1 cellular context compared by ENCODE assay signal in genomic region chrX:17413228-17413627, GRCh38.
A peak's percentile ranks its signal among the peaks of the same experiment; 100 is the strongest.
TF ChIP-seq lines count a peak whose summit lies in the region.

No MANE protein-coding gene starts in this region.

TF ChIP-seq in HEK293, 187 proteins besides CTCF, POLR2A, EP300 and RAD21 (continued from another document and continues in another):
- TF ChIP-seq PRDM2 (tag by site-specific recombination; IDR thresholded peaks at IDR 0.05; ENCODE audit: borderline replicate concordance) (no peak), ZNF184 (tag by site-specific recombination; IDR thresholded peaks at IDR 0.05) (0 out of 2 replicates have a peak, but pooled peaks have one; percentile 13), SP3 (tag by site-specific recombination; IDR thresholded peaks at IDR 0.05) (no peak), ZNF621 (tag by site-specific recombination; IDR thresholded peaks at IDR 0.05) (no peak), ZNF660 (tag by site-specific recombination; IDR thresholded peaks at IDR 0.05) (no peak), PRDM6 (tag by site-specific recombination; IDR thresholded peaks at IDR 0.05) (peak; percentile 90), ZNF510 (tag by site-specific recombination; IDR thresholded peaks at IDR 0.05; ENCODE audit: insufficient replicate concordance) (no peak), ZNF629 (tag by site-specific recombination; IDR thresholded peaks at IDR 0.05) (peak; percentile 95), ZNF132 (tag by site-specific recombination; IDR thresholded peaks at IDR 0.05; ENCODE audit: borderline replicate concordance) (no peak), ZNF416 (tag by site-specific recombination; IDR thresholded peaks at IDR 0.05) (no peak), ZNF239 (tag by site-specific recombination; IDR thresholded peaks at IDR 0.05) (no peak), ZNF514 (tag by site-specific recombination; IDR thresholded peaks at IDR 0.05) (no peak), ZNF600 (tag by site-specific recombination; IDR thresholded peaks at IDR 0.05) (no peak), ZBTB21 (tag by site-specific recombination; IDR thresholded peaks at IDR 0.05) (peak; percentile 86), ZBTB7A (tag by site-specific recombination; IDR thresholded peaks at IDR 0.05; ENCODE audit: low read depth) (0 out of 2 replicates have a peak, but pooled peaks have one; percentile 45), ZNF560 (tag by site-specific recombination; IDR thresholded peaks at IDR 0.05; ENCODE audit: borderline replicate concordance) (no peak), ZSCAN16 (tag by site-specific recombination; IDR thresholded peaks at IDR 0.05) (no peak), ZBTB10 (tag by site-specific recombination; IDR thresholded peaks at IDR 0.05) (no peak), ZNF501 (tag by site-specific recombination; IDR thresholded peaks at IDR 0.05) (no peak), ZNF404 (tag by site-specific recombination; IDR thresholded peaks at IDR 0.05) (no peak), ZFP3 (tag by site-specific recombination; IDR thresholded peaks at IDR 0.05; ENCODE audit: low read depth) (no peak), KLF17 (tag by site-specific recombination; IDR thresholded peaks at IDR 0.05) (no peak), ZNF366 (tag by site-specific recombination; conservative IDR thresholded peaks at IDR 0.05) (peak; percentile 95), ZNF580 (tag by site-specific recombination; IDR thresholded peaks at IDR 0.05) (no peak), ZNF707 (tag by site-specific recombination; IDR thresholded peaks at IDR 0.05) (no peak), KLF16 (tag by site-specific recombination; IDR thresholded peaks at IDR 0.05) (peak; percentile 61; the same call in 1 of the 2 replicates), YY1 (tag by site-specific recombination; IDR thresholded peaks at IDR 0.05) (no peak), TSHZ1 (tag by site-specific recombination; IDR thresholded peaks at IDR 0.05; ENCODE audit: borderline replicate concordance) (peak; percentile 75; the same call in 1 of the 2 replicates), ZNF664 (tag by site-specific recombination; IDR thresholded peaks at IDR 0.05) (no peak), ZFP69B (tag by site-specific recombination; IDR thresholded peaks at IDR 0.05) (peak; percentile 46; the same call in 1 of the 2 replicates), SP2 (tag by site-specific recombination; IDR thresholded peaks at IDR 0.05) (peak; percentile 35; the same call in 1 of the 2 replicates), ZNF341 (tag by site-specific recombination; IDR thresholded peaks at IDR 0.05; ENCODE audit: low read depth) (no peak), HIC1 (tag by site-specific recombination; IDR thresholded peaks at IDR 0.05) (peak; percentile 92), ZNF654 (tag by site-specific recombination; IDR thresholded peaks at IDR 0.05; ENCODE audit: low read depth) (no peak), ZNF214 (tag by site-specific recombination; IDR thresholded peaks at IDR 0.05; ENCODE audit: borderline replicate concordance) (no peak), ZNF645 (tag by site-specific recombination; IDR thresholded peaks at IDR 0.05) (no peak), ZNF488 (tag by site-specific recombination; IDR thresholded peaks at IDR 0.05) (no peak), ZBTB20 (tag by site-specific recombination; IDR thresholded peaks at IDR 0.05) (no peak), REPIN1 (tag by site-specific recombination; IDR thresholded peaks at IDR 0.05; ENCODE audit: low read depth) (no peak), ZNF544 (tag by site-specific recombination; IDR thresholded peaks at IDR 0.05) (no peak), ZBTB48 (tag by site-specific recombination; IDR thresholded peaks at IDR 0.05) (no peak)
